Comparison of ENCODE assay signal across 23 cellular contexts in the genomic region with DNA sequence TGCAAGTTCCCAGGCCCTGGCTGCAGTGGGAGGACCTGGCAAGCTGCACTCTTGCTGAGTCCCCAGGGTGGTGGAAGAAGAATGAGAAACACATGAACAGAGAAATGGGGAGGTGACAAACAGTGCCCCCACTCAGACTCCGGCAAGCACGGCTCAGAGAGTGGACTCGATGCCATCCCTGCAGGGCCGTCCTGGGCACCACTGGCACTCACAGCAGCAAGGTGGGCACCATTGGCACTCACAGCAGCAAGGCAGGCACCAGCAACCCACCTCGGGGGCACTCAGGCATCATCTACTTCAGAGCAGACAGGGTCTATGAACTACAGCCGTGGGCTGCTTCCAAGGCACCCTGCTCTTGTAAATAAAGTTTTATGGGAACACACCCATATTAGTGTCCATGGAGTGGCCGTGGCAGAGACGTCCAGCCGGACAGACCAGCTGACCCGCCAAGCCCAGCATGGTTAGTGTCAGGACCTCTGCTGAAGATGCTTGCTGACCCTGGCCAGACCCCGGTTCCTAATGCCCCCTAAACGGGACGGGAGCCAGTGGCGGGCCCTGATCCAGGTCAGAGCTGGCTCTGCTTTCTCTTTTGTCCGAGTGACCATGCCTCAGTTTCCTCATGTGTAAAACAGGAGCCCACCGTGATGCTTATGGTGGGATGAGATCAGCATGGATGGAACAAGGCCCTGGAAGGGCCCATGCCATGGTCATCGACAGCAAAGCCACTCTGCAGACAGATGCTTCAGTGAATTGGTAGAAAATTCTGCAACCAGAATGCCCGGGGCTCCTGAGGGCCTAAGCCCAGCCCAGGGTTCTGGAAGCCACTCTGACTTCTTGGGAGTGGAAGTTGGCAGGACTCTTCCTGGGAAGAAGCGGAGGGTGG. TPM values are rescaled to one million over a fixed set of nuclear protein-coding genes. Genes with fewer than 3 reads are reported as not detected.
"Had no signal": no experiment of that assay in that cellular context is flagged by ENCODE, and none has a peak within 500 bp of the region (broad histone marks: within the 10 kb centered on the region; RNA-seq: fewer than 3 reads in every experiment).

No MANE protein-coding gene starts in this region.

- H3K27ac ChIP-seq: brain microvascular endothelial cell, neutrophil, prostate gland, upper lobe of left lung had no signal

- H3K36me3 ChIP-seq: brain microvascular endothelial cell, neutrophil, prostate gland, upper lobe of left lung had no signal

- H3K4me3 Mint-ChIP-seq: activated CD4-positive, alpha-beta memory T cell treated with anti-CD3 and anti-CD28 coated beads, Interleukin-2, amount 10 ng/mL, durations not matched to agents 7 days and 5 days; central memory CD8-positive, alpha-beta T cell had no signal

- DNase-seq: activated CD4-positive, alpha-beta memory T cell treated with anti-CD3 and anti-CD28 coated beads, Interleukin-2, amount 10 ng/mL, durations not matched to agents 7 days and 5 days; activated CD4-positive, alpha-beta T cell treated with anti-CD3 and anti-CD28 coated beads for 4 hours; activated naive CD4-positive, alpha-beta T cell; anterior cingulate cortex; brain microvascular endothelial cell; effector memory CD4-positive, alpha-beta T cell; foreskin melanocyte; mammary epithelial cell; naive B cell; SK-N-SH; stimulated activated CD4-positive, alpha-beta T cell treated with anti-CD3 and anti-CD28 coated beads, Interleukin-4, amount 100 ng/mL, for 4 hours; stimulated activated CD8-positive, alpha-beta memory T cell treated with anti-CD3 and anti-CD28 coated beads, Interleukin-4, amount 100 ng/mL, for 48 hours; stimulated activated naive CD4-positive, alpha-beta T cell treated with Interleukin-2 at 50 U/mL for 16 hours; T-helper 1 cell; T1000 had no signal

- H3K36me3 Mint-ChIP-seq: naive B cell had no signal

- H3K4me1 ChIP-seq: prostate gland, upper lobe of left lung had no signal

- H3K27me3 Mint-ChIP-seq: activated CD4-positive, alpha-beta memory T cell treated with anti-CD3 and anti-CD28 coated beads, Interleukin-2, amount 10 ng/mL, durations not matched to agents 7 days and 5 days had no signal

- H3K27ac Mint-ChIP-seq: activated CD4-positive, alpha-beta memory T cell treated with anti-CD3 and anti-CD28 coated beads, Interleukin-2, amount 10 ng/mL, durations not matched to agents 7 days and 5 days; naive B cell had no signal

- H3K4me1 Mint-ChIP-seq: activated CD4-positive, alpha-beta memory T cell treated with anti-CD3 and anti-CD28 coated beads, Interleukin-2, amount 10 ng/mL, durations not matched to agents 7 days and 5 days; central memory CD8-positive, alpha-beta T cell; naive B cell had no signal

- H3K4me3 ChIP-seq: prostate gland, smooth muscle cell, upper lobe of left lung had no signal

- H3K9me3 ChIP-seq: neutrophil, prostate gland, SK-N-SH, upper lobe of left lung had no signal

- H3K9me3 Mint-ChIP-seq: activated CD4-positive, alpha-beta memory T cell treated with anti-CD3 and anti-CD28 coated beads, Interleukin-2, amount 10 ng/mL, durations not matched to agents 7 days and 5 days; central memory CD8-positive, alpha-beta T cell had no signal

- H3K27me3 ChIP-seq: brain microvascular endothelial cell, neutrophil, upper lobe of left lung had no signal

- ATAC-seq: right cardiac atrium had no signal

RNA-seq across cellular contexts. Expression of a gene that starts 2.1 kb away (rescaled TPM):
- total RNA-seq: activated CD4-positive, alpha-beta memory T cell treated with anti-CD3 and anti-CD28 coated beads, Interleukin-2, amount 10 ng/mL, durations not matched to agents 7 days and 5 days; mammary epithelial cell; mononuclear cell had no signal

RNA-seq across cellular contexts. Expression of a gene that starts 14.9 kb away (rescaled TPM):
- total RNA-seq: activated CD4-positive, alpha-beta memory T cell treated with anti-CD3 and anti-CD28 coated beads, Interleukin-2, amount 10 ng/mL, durations not matched to agents 7 days and 5 days; fibroblast of lung; mammary epithelial cell had no signal

RNA-seq across cellular contexts. Expression of a gene that starts 37.9 kb away (rescaled TPM):
- total RNA-seq: activated CD4-positive, alpha-beta memory T cell treated with anti-CD3 and anti-CD28 coated beads, Interleukin-2, amount 10 ng/mL, durations not matched to agents 7 days and 5 days; fibroblast of lung; mammary epithelial cell; prostate gland; smooth muscle cell; upper lobe of left lung had no signal
